ENCODE assay signal across 1 cellular context in the genomic region with DNA sequence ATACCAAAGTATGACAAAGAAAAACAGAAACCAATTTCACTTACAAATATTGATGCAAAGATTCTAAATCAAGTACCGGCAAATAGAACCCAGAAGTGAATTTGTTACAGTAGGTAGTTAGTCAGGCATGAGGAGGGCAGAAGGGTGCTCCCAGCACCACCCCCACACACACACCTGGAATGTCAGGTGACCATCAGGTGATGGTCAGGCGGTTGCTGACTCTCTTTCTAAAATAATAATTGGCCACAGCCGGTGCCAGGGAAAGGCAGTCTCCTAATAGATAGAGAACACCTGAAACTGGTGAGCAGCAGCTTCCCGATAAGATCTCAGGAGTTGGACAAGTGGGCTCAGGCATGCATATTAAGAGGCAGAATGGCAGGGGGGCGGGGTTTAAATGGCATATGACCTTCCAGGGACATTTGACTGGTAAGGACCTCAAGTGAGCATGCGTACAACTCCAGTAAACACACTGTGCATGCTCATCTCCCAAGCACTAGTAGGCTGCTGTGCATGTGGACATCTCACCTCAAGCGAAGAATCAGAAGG.
TF ChIP-seq lines count a peak whose summit lies in the region.

No MANE protein-coding gene starts in this region.

TF ChIP-seq in H1, 55 proteins besides CTCF, POLR2A, EP300 and RAD21:
- TF ChIP-seq, protein P1, sequence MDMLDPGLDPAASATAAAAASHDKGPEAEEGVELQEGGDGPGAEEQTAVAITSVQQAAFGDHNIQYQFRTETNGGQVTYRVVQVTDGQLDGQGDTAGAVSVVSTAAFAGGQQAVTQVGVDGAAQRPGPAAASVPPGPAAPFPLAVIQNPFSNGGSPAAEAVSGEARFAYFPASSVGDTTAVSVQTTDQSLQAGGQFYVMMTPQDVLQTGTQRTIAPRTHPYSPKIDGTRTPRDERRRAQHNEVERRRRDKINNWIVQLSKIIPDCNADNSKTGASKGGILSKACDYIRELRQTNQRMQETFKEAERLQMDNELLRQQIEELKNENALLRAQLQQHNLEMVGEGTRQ (IDR thresholded peaks at IDR 0.05; ENCODE audit: low read length), result peak; percentile 24; the same call in 1 of the 2 replicates
- no peak for TF ChIP-seq SIRT6 (IDR thresholded peaks at IDR 0.05; ENCODE audit: low read length)
